ENCODE assay signal across 9 cellular contexts in the genomic region with DNA sequence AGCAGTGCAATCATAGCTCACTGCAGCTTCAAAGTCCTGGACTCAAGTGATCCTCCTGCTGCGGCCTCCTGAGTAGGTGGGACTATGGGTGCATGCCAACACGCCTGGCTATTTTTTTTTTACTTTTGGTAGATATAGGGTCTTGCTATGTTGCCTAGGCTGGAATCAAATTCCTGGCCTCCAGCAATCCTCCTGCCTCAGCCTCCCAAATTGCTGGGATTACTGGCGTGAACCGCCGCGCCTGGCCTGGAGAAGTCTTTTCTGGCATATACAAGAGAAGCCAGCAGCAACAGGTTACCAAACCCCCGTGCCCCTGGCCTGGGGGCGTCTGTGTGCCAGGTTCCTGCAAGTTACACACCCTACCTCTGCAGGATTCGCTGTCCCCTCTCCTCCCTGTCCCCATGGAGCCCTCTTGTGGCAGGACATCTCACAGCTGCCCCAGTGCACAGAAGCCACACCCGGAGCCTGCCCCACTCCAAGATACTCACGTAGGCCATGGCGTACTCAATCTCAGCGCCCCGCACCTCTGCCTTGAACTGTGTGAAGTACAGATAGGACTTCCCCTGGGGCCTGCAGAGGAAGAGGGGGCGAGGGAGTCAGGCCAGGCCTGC. TPM values are rescaled to one million over a fixed set of nuclear protein-coding genes. Genes with fewer than 3 reads are reported as not detected.
DNase-seq lines count a peak whose midpoint lies in the region; ATAC-seq, FAIRE-seq and TF ChIP-seq lines count a peak whose summit lies in the region.
"Had no signal": no experiment of that assay in that cellular context is flagged by ENCODE, and none has a peak within 500 bp of the region (broad histone marks: within the 10 kb centered on the region; RNA-seq: fewer than 3 reads in every experiment).

No MANE protein-coding gene starts in this region.

- H3K4me3 ChIP-seq in right atrium auricular region (no peak overlapping the region), fibroblast of pulmonary artery (replicated peaks; ENCODE audit: low read depth, low read length) (no peak overlapping the region)

- H3K27ac Mint-ChIP-seq in type B pancreatic cell: no peak overlapping the region

- H3K27me3 Mint-ChIP-seq in type B pancreatic cell: no peaks in the 10 kb centered on the region

- H3K36me3 Mint-ChIP-seq in type B pancreatic cell: peaks cover 9% of the 10 kb centered on the region

- H3K9me3 Mint-ChIP-seq in type B pancreatic cell: no peaks in the 10 kb centered on the region

- intact Hi-C loops in Right ventricle myocardium inferior (cut with DNase I): no loop called here

- H3K9me3 ChIP-seq in right atrium auricular region: peaks cover 0 to 11% of the 10 kb centered on the region in 2 donors

- TF ChIP-seq CTCF in right atrium auricular region (IDR thresholded peaks at IDR 0.05) (peak in 1 of 2 donors; percentile 45), fibroblast of pulmonary artery (IDR thresholded peaks at IDR 0.05; ENCODE audit: low read length, missing control alignments) (peak; percentile 31), type B pancreatic cell (conservative IDR thresholded peaks at IDR 0.05) (peak; percentile 41)

- FAIRE-seq in GM19239 (lab: Jason Lieb, UNC): no peak

- no peaks in the 10 kb centered on the region for H3K27me3 ChIP-seq in right atrium auricular region

- no peaks in the 10 kb centered on the region for H3K4me1 Mint-ChIP-seq in type B pancreatic cell (ENCODE audit: unreplicated experiment)

- no peaks in the 10 kb centered on the region for H3K4me1 ChIP-seq in right atrium auricular region

- ATAC-seq in Right ventricle myocardium inferior: peak; percentile 46

- H3K4me3 Mint-ChIP-seq in type B pancreatic cell: no peak overlapping the region

- H3K36me3 ChIP-seq in right atrium auricular region: peaks cover 69% of the 10 kb centered on the region

- no peak overlapping the region for H3K27ac ChIP-seq in right atrium auricular region

- DNase-seq in Right ventricle myocardium inferior (ENCODE audit: missing footprints): peak; percentile 30
- DNase-seq in right atrium auricular region (ENCODE audit: low spot score): no peak
- DNase-seq in OCI-M1 (lab: John Stamatoyannopoulos, UW): peak; percentile 78
- no peak for DNase-seq in fibroblast of pulmonary artery (ENCODE audit: low read depth)
- no peak for DNase-seq in type B pancreatic cell (ENCODE audit: extremely low spot score, unreplicated experiment)
- no peak for DNase-seq in GM19239 (ENCODE audit: insufficient read length, low spot score)
- no peak for DNase-seq in NCI-H1105 (lab: John Stamatoyannopoulos, UW)
- DNase-seq in NCI-H146 (lab: John Stamatoyannopoulos, UW): no peak
- DNase-seq: stimulated activated CD4-positive, alpha-beta T cell treated with anti-CD3 and anti-CD28 coated beads, Interleukin-12 subunit alpha, Interleukin-12 subunit beta, amount 100 ng/mL, for 4 hours had no signal

RNA-seq across cellular contexts. Expression of a gene that starts 9.9 kb away (rescaled TPM):
- total RNA-seq in Right ventricle myocardium inferior (29.8 TPM), right atrium auricular region (10 to 100 TPM; 26.3 to 36.6 TPM), type B pancreatic cell (ENCODE audit: low replicate concordance) (57.5 and 63.7 TPM in 2 replicates)

RNA-seq across cellular contexts. Expression of a gene that starts 21.0 kb away (rescaled TPM):
- total RNA-seq in Right ventricle myocardium inferior (4.4 TPM), right atrium auricular region (1 to 10 TPM; 2.6 to 4.2 TPM), type B pancreatic cell (ENCODE audit: low replicate concordance) (4.3 and 8.9 TPM in 2 replicates)

Comparison
In these comparisons a context has a peak if more than half of its experiments do, and no peak if none do; other contexts are left out.
1. DNase-seq: peak in Right ventricle myocardium inferior (single experiment) and OCI-M1 (single experiment); none in right atrium auricular region (single experiment), fibroblast of pulmonary artery (single experiment), type B pancreatic cell (single experiment), GM19239 (single experiment), NCI-H1105 (single experiment) and NCI-H146 (single experiment).